In genomic region chr5:34526682-34527305, GRCh38 we compare ENCODE assay signal across 2 cellular contexts.
TF ChIP-seq lines count a peak whose summit lies in the region.

No MANE protein-coding gene starts in this region.

TF ChIP-seq in IMR-90, 13 proteins besides CTCF, POLR2A, EP300 and RAD21:
- TF ChIP-seq RFX5 (IDR thresholded peaks at IDR 0.05; ENCODE audit: low read depth, low read length) (no peak), RCOR1 (IDR thresholded peaks at IDR 0.05; ENCODE audit: insufficient replicate concordance, low read length) (no peak), USF2 (IDR thresholded peaks at IDR 0.05; ENCODE audit: low read depth, low read length) (no peak), NFE2L2 (IDR thresholded peaks at IDR 0.05; ENCODE audit: low read depth, low read length) (no peak), MXI1 (IDR thresholded peaks at IDR 0.05; ENCODE audit: borderline replicate concordance, low read depth, low read length) (no peak), FOS (IDR thresholded peaks at IDR 0.05; ENCODE audit: low read depth, low read length) (no peak), CHD1 (IDR thresholded peaks at IDR 0.05; ENCODE audit: low read depth, low read length) (no peak), BHLHE40 (IDR thresholded peaks at IDR 0.05; ENCODE audit: low read depth, low read length) (no peak), ELK1 (IDR thresholded peaks at IDR 0.05; ENCODE audit: borderline replicate concordance, low read depth, low read length) (no peak), CEBPB (IDR thresholded peaks at IDR 0.05; ENCODE audit: low read depth, low read length) (no peak), MAFK (IDR thresholded peaks at IDR 0.05; ENCODE audit: low read depth, low read length) (no peak), MAZ (IDR thresholded peaks at IDR 0.05; ENCODE audit: borderline replicate concordance, low read depth, low read length) (no peak), SMC3 (IDR thresholded peaks at IDR 0.05; ENCODE audit: low read depth, low read length) (no peak)

TF ChIP-seq in endothelial cell of umbilical vein, 7 proteins besides CTCF, POLR2A, EP300 and RAD21:
- TF ChIP-seq POLR2AphosphoS5 (IDR thresholded peaks at IDR 0.05; ENCODE audit: insufficient read depth, low read depth, low read length) (no peak), FOS (IDR thresholded peaks at IDR 0.05; ENCODE audit: borderline replicate concordance, insufficient read depth, low read length) (no peak), MYC (IDR thresholded peaks at IDR 0.05; ENCODE audit: low read depth, low read length) (no peak), EZH2 (IDR thresholded peaks at IDR 0.05; ENCODE audit: borderline replicate concordance, low read depth, low read length, severe bottlenecking) (no peak), GATA2 (IDR thresholded peaks at IDR 0.05; ENCODE audit: insufficient read depth, insufficient read length, low read depth, low read length) (no peak), MAX (IDR thresholded peaks at IDR 0.05; ENCODE audit: insufficient read depth, insufficient read length) (no peak), JUN (IDR thresholded peaks at IDR 0.05; ENCODE audit: borderline replicate concordance, insufficient read depth, insufficient read length, low read depth) (no peak)
TF ChIP-seq in endothelial cell of umbilical vein: peak in this region for 0.
